In genomic region chr3:136651585-136651984, GRCh38 we compare ENCODE assay signal across 28 cellular contexts.
"Had no signal": no experiment of that assay in that cellular context is flagged by ENCODE, and none has a peak within 500 bp of the region (broad histone marks: within the 10 kb centered on the region; RNA-seq: fewer than 3 reads in every experiment).

No MANE protein-coding gene starts in this region.

- H3K4me3 Mint-ChIP-seq: activated CD4-positive, alpha-beta T cell treated with anti-CD3 and anti-CD28 coated beads for 36 hours; activated T-cell treated with anti-CD3 and anti-CD28 coated beads, Interleukin-2, amount 50 U/mL, for 72 hours; natural killer cell; T-helper 1 cell treated with Interleukin-12 subunit alpha and Interleukin-12 subunit beta and Interleukin-4 antibody, amounts not matched to agents 30 μg/mL and 1 μg/mL, for 36 hours had no signal

- ATAC-seq: activated CD4-positive, alpha-beta T cell treated with anti-CD3 and anti-CD28 coated beads for 36 hours; activated naive CD4-positive, alpha-beta T cell treated with anti-CD3 and anti-CD28 coated beads, Interleukin-2, amount 50 U/mL, for 72 hours; activated T-cell treated with anti-CD3 and anti-CD28 coated beads, Interleukin-2, amount 50 U/mL, for 72 hours; esophagus mucosa; heart left ventricle; left lung; lower lobe of right lung; natural killer cell had no signal

- H3K27me3 Mint-ChIP-seq: activated CD4-positive, alpha-beta T cell treated with anti-CD3 and anti-CD28 coated beads for 36 hours had no signal

- H3K27ac ChIP-seq: colonic mucosa, dorsolateral prefrontal cortex, heart left ventricle, left lung, lower lobe of right lung, testis, transverse colon had no signal

- DNase-seq: activated CD4-positive, alpha-beta T cell treated with anti-CD3 and anti-CD28 coated beads for 36 hours; activated CD4-positive, CD25-positive, alpha-beta regulatory T cell; activated naive CD4-positive, alpha-beta T cell; activated T-cell treated with anti-CD3 and anti-CD28 coated beads for 4 hours; activated T-cell treated with anti-CD3 and anti-CD28 coated beads, Interleukin-2, amount 50 U/mL, for 72 hours; anterior cingulate cortex; cerebellar nuclear complex; colonic mucosa; dorsolateral prefrontal cortex; effector memory CD4-positive, alpha-beta T cell; foreskin fibroblast; heart left ventricle; kidney glomerular epithelial cell; left lung; lower lobe of right lung; mesenchymal stem cell; natural killer cell; right cardiac atrium; stimulated activated CD4-positive, alpha-beta T cell treated with anti-CD3 and anti-CD28 coated beads, Interleukin-15, amount 100 ng/mL, for 24 hours; stimulated activated CD4-positive, alpha-beta T cell treated with anti-CD3 and anti-CD28 coated beads, Interleukin-2, amount 100 ng/mL, for 24 hours; stimulated activated naive CD4-positive, alpha-beta T cell treated with Interleukin-2 at 50 U/mL for 16 hours; SW 1271; T-helper 9 cell; testis; transverse colon had no signal

- H3K36me3 ChIP-seq: colonic mucosa, heart left ventricle, lower lobe of right lung, transverse colon had no signal

- H3K4me1 ChIP-seq: colonic mucosa, heart left ventricle, left lung, lower lobe of right lung, testis, transverse colon had no signal

- H3K4me3 ChIP-seq: colonic mucosa, dorsolateral prefrontal cortex, heart left ventricle, left lung, lower lobe of right lung, testis, transverse colon had no signal

- H3K27me3 ChIP-seq: colonic mucosa, dorsolateral prefrontal cortex, heart left ventricle, left lung, testis, transverse colon had no signal

- H3K9me3 ChIP-seq: colonic mucosa, testis had no signal

- H3K27ac Mint-ChIP-seq: activated CD4-positive, alpha-beta T cell treated with anti-CD3 and anti-CD28 coated beads for 36 hours; activated naive CD4-positive, alpha-beta T cell treated with anti-CD3 and anti-CD28 coated beads, Interleukin-2, amount 50 U/mL, for 72 hours; activated T-cell treated with anti-CD3 and anti-CD28 coated beads, Interleukin-2, amount 50 U/mL, for 72 hours; T-helper 1 cell treated with Interleukin-12 subunit alpha and Interleukin-12 subunit beta and Interleukin-4 antibody, amounts not matched to agents 30 μg/mL and 1 μg/mL, for 36 hours had no signal
